Comparison of ENCODE assay signal across 16 cellular contexts in genomic region chr3:190562866-190563525, GRCh38. TPM values are rescaled to one million over a fixed set of nuclear protein-coding genes. Genes with fewer than 3 reads are reported as not detected.
DNase-seq lines count a peak whose midpoint lies in the region; ATAC-seq and TF ChIP-seq lines count a peak whose summit lies in the region.
"Had no signal": no experiment of that assay in that cellular context is flagged by ENCODE, and none has a peak within 500 bp of the region (broad histone marks: within the 10 kb centered on the region; RNA-seq: fewer than 3 reads in every experiment).

No MANE protein-coding gene starts in this region.

- H3K9me3 Mint-ChIP-seq in activated T-cell treated with anti-CD3 and anti-CD28 coated beads, Interleukin-2, amount 50 U/mL, for 24 hours = peaks cover 14% of the 10 kb centered on the region
- peaks cover 0 to 6% of the 10 kb centered on the region in 2 donors for H3K9me3 Mint-ChIP-seq in stimulated activated naive CD8-positive, alpha-beta T cell treated with anti-CD3 and anti-CD28 coated beads, Interleukin-15, amount 100 ng/mL, for 72 hours
- H3K9me3 Mint-ChIP-seq: central memory CD8-positive, alpha-beta T cell; effector memory CD8-positive, alpha-beta T cell had no signal

- intact Hi-C loops in right cardiac atrium (cut with DNase I) = no loop called here
- intact Hi-C loops in prostate gland (cut with DNase I) = no loop called here

- no peak overlapping the region for H3K4me3 ChIP-seq in right cardiac atrium (ENCODE audit: low read length)
- H3K4me3 ChIP-seq in prostate gland = no peak overlapping the region
- H3K4me3 ChIP-seq: skin epidermis, transverse colon had no signal

- H3K36me3 Mint-ChIP-seq in activated T-cell treated with anti-CD3 and anti-CD28 coated beads, Interleukin-2, amount 50 U/mL, for 24 hours (ENCODE audit: low read depth) = peaks cover 65% of the 10 kb centered on the region

- H3K9me3 ChIP-seq in right cardiac atrium (ENCODE audit: control insufficient read depth, low read length) (no peaks in the 10 kb centered on the region), prostate gland (no peaks in the 10 kb centered on the region)

- H3K27ac ChIP-seq in epithelial cell of prostate = peak overlapping the region; percentile 23
- no peak overlapping the region for H3K27ac ChIP-seq in right cardiac atrium (ENCODE audit: low read length)
- no peak overlapping the region for H3K27ac ChIP-seq in prostate gland
- H3K27ac ChIP-seq: skin epidermis, transverse colon, VCaP had no signal

- peak; percentile 47 for ATAC-seq in stimulated activated naive CD8-positive, alpha-beta T cell treated with anti-CD3 and anti-CD28 coated beads, Interleukin-15, amount 100 ng/mL, for 72 hours
- ATAC-seq in right cardiac atrium = no peak
- ATAC-seq: effector memory CD8-positive, alpha-beta T cell had no signal

- H3K4me1 Mint-ChIP-seq in activated T-cell treated with anti-CD3 and anti-CD28 coated beads, Interleukin-2, amount 50 U/mL, for 24 hours (ENCODE audit: low read depth) = peaks cover 77% of the 10 kb centered on the region
- peaks cover 63% of the 10 kb centered on the region for H3K4me1 Mint-ChIP-seq in stimulated activated naive CD8-positive, alpha-beta T cell treated with anti-CD3 and anti-CD28 coated beads, Interleukin-15, amount 100 ng/mL, for 72 hours

- H3K27me3 Mint-ChIP-seq in activated T-cell treated with anti-CD3 and anti-CD28 coated beads, Interleukin-2, amount 50 U/mL, for 24 hours = no peaks in the 10 kb centered on the region
- no peaks in the 10 kb centered on the region for H3K27me3 Mint-ChIP-seq in stimulated activated naive CD8-positive, alpha-beta T cell treated with anti-CD3 and anti-CD28 coated beads, Interleukin-15, amount 100 ng/mL, for 72 hours
- H3K27me3 Mint-ChIP-seq: central memory CD8-positive, alpha-beta T cell; effector memory CD8-positive, alpha-beta T cell had no signal

- TF ChIP-seq CTCF in prostate gland (IDR thresholded peaks at IDR 0.05) = no peak

- H3K4me3 Mint-ChIP-seq in activated T-cell treated with anti-CD3 and anti-CD28 coated beads, Interleukin-2, amount 50 U/mL, for 24 hours = no peak overlapping the region
- peak overlapping the region; percentile 64 for H3K4me3 Mint-ChIP-seq in stimulated activated naive CD8-positive, alpha-beta T cell treated with anti-CD3 and anti-CD28 coated beads, Interleukin-15, amount 100 ng/mL, for 72 hours
- H3K4me3 Mint-ChIP-seq: central memory CD8-positive, alpha-beta T cell; effector memory CD8-positive, alpha-beta T cell had no signal

- H3K4me1 ChIP-seq in right cardiac atrium (ENCODE audit: control insufficient read depth, insufficient read depth, low read length) (peaks cover 10% of the 10 kb centered on the region), prostate gland (replicated peaks) (no peaks in the 10 kb centered on the region)
- H3K4me1 ChIP-seq: transverse colon had no signal

- no peak for DNase-seq in activated T-cell treated with anti-CD3 and anti-CD28 coated beads, Interleukin-2, amount 50 U/mL, for 24 hours
- no peak for DNase-seq in activated T-cell treated with anti-CD3 and anti-CD28 coated beads, Interleukin-2, amount 50 U/mL, for 1 hour
- peak; percentile 32 for DNase-seq in SW480 (ENCODE audit: low spot score)
- DNase-seq in epithelial cell of prostate (ENCODE audit: low read depth, low spot score) = no peak
- DNase-seq in stimulated activated naive CD8-positive, alpha-beta T cell treated with anti-CD3 and anti-CD28 coated beads, Interleukin-15, amount 100 ng/mL, for 72 hours = no peak
- DNase-seq in right cardiac atrium = no peak
- DNase-seq in prostate gland (ENCODE audit: low spot score) = no peak
- DNase-seq in NCI-H510A treated with DMSO at 0.1 percent for 48 hours (lab: John Stamatoyannopoulos, UW) = no peak
- DNase-seq: effector memory CD8-positive, alpha-beta T cell; NCI-H1092 treated with DMSO at 0.1 percent for 48 hours; RPMI8226; SW 1271; transverse colon had no signal

- H3K27ac Mint-ChIP-seq in activated T-cell treated with anti-CD3 and anti-CD28 coated beads, Interleukin-2, amount 50 U/mL, for 24 hours = peak overlapping the region; percentile 92
- H3K27ac Mint-ChIP-seq in stimulated activated naive CD8-positive, alpha-beta T cell treated with anti-CD3 and anti-CD28 coated beads, Interleukin-15, amount 100 ng/mL, for 72 hours = peak overlapping the region; percentile 84 to 96
- H3K27ac Mint-ChIP-seq: effector memory CD8-positive, alpha-beta T cell had no signal

- TF ChIP-seq POLR2A in prostate gland (IDR thresholded peaks at IDR 0.05) = no peak

- H3K27me3 ChIP-seq in right cardiac atrium (ENCODE audit: control insufficient read depth, insufficient read depth) (no peaks in the 10 kb centered on the region), prostate gland (replicated peaks; ENCODE audit: insufficient read depth) (no peaks in the 10 kb centered on the region)
- H3K27me3 ChIP-seq: transverse colon had no signal

- WGBS in right cardiac atrium = 94% methylated on average over 3 of the region's 3 CpGs
- 72% methylated on average over 3 of the region's 3 CpGs for WGBS in prostate gland

- no peaks in the 10 kb centered on the region for H3K36me3 ChIP-seq in prostate gland
- H3K36me3 ChIP-seq: transverse colon had no signal

RNA-seq across cellular contexts. Expression of gene IL1RAP, which starts 49.1 kb away (rescaled TPM):
- 1 to 10 TPM; 3.7 to 8.5 (median 6.9) TPM for total RNA-seq in right cardiac atrium
- 1.6 TPM for polyA plus RNA-seq in right cardiac atrium
- 10 to 100 TPM; 17.7 to 18.0 TPM for total RNA-seq in prostate gland
